In genomic region chr1:154407866-154408777, GRCh38 we compare ENCODE assay signal across 10 cellular contexts. TPM values are rescaled to one million over a fixed set of nuclear protein-coding genes. Genes with fewer than 3 reads are reported as not detected.
A peak's percentile ranks its signal among the peaks of the same experiment; 100 is the strongest.
DNase-seq lines count a peak whose midpoint lies in the region; ATAC-seq and TF ChIP-seq lines count a peak whose summit lies in the region.
"Had no signal": no experiment of that assay in that cellular context is flagged by ENCODE, and none has a peak within 500 bp of the region (broad histone marks: within the 10 kb centered on the region; RNA-seq: fewer than 3 reads in every experiment).

No MANE protein-coding gene starts in this region.

- H3K9me3 Mint-ChIP-seq in activated T-cell treated with anti-CD3 and anti-CD28 coated beads, Interleukin-2, amount 50 U/mL, for 72 hours: no peaks in the 10 kb centered on the region

- DNase-seq in activated T-cell treated with anti-CD3 and anti-CD28 coated beads, Interleukin-2, amount 50 U/mL, for 72 hours: no peak
- DNase-seq in activated T-cell treated with anti-CD3 and anti-CD28 coated beads, Interleukin-2, amount 50 U/mL, for 1 hour: no peak
- peak; percentile 31 for DNase-seq in adipocyte (ENCODE audit: low read depth)
- DNase-seq in lower lobe of right lung: peak; percentile 40
- DNase-seq in thyroid gland: no peak
- no peak for DNase-seq in SK-N-DZ (ENCODE audit: low spot score)
- DNase-seq in NCI-H1417 (lab: John Stamatoyannopoulos, UW): no peak
- DNase-seq in superior temporal gyrus (ENCODE audit: extremely low spot score): no peak
- DNase-seq: Caco-2, NCI-H2029 treated with DMSO at 0.1 percent for 48 hours had no signal

- H3K9me3 ChIP-seq in adipocyte (ENCODE audit: control insufficient read depth, low read length): no peaks in the 10 kb centered on the region
- H3K9me3 ChIP-seq in lower lobe of right lung: no peaks in the 10 kb centered on the region
- no peaks in the 10 kb centered on the region for H3K9me3 ChIP-seq in thyroid gland
- H3K9me3 ChIP-seq: Caco-2 had no signal

- WGBS in thyroid gland, 2 donors: 78 to 81% methylated on average over 8 of the region's 8 CpGs

- ATAC-seq in activated T-cell treated with anti-CD3 and anti-CD28 coated beads, Interleukin-2, amount 50 U/mL, for 72 hours (replicated peaks in 1 of 2): peak in 1 of 2 donors; percentile 1
- ATAC-seq in lower lobe of right lung: no peak

- no peaks in the 10 kb centered on the region for H3K36me3 ChIP-seq in adipocyte (ENCODE audit: control insufficient read depth, insufficient read depth, low read length, severe bottlenecking)
- peaks cover 4% of the 10 kb centered on the region for H3K36me3 ChIP-seq in lower lobe of right lung
- no peaks in the 10 kb centered on the region for H3K36me3 ChIP-seq in thyroid gland

- H3K4me3 ChIP-seq in adipocyte (ENCODE audit: low read length) (peak overlapping the region; percentile 88), lower lobe of right lung (peak overlapping the region; percentile 88), thyroid gland (replicated peaks in 1 of 3) (no peak overlapping the region)

- H3K27ac ChIP-seq in lower lobe of right lung: peak overlapping the region; percentile 97
- peak overlapping the region in 2 of 3 donors; percentile 54 to 97 for H3K27ac ChIP-seq in thyroid gland

- H3K36me3 Mint-ChIP-seq in activated T-cell treated with anti-CD3 and anti-CD28 coated beads, Interleukin-2, amount 50 U/mL, for 72 hours (ENCODE audit: insufficient read depth in 2 of 2): no peaks in the 10 kb centered on the region

- H3K9ac ChIP-seq in adipocyte (ENCODE audit: low read length): peak overlapping the region; percentile 92

- TF ChIP-seq POLR2A in thyroid gland (IDR thresholded peaks at IDR 0.05): no peak

- H3K27me3 Mint-ChIP-seq in activated T-cell treated with anti-CD3 and anti-CD28 coated beads, Interleukin-2, amount 50 U/mL, for 72 hours (ENCODE audit: low read depth): no peaks in the 10 kb centered on the region

- peak overlapping the region; percentile 84 for H3K27ac Mint-ChIP-seq in activated T-cell treated with anti-CD3 and anti-CD28 coated beads, Interleukin-2, amount 50 U/mL, for 72 hours

- H3K4me1 ChIP-seq in adipocyte (ENCODE audit: control insufficient read depth, insufficient read depth, low read length) (peaks cover 34% of the 10 kb centered on the region), lower lobe of right lung (peaks cover 62% of the 10 kb centered on the region), thyroid gland (peaks cover 25 to 31% of the 10 kb centered on the region in 2 donors)

- H3K27me3 ChIP-seq in adipocyte (replicated peaks; ENCODE audit: control insufficient read depth, insufficient read depth, low read length) (no peaks in the 10 kb centered on the region), lower lobe of right lung (ENCODE audit: low read depth) (no peaks in the 10 kb centered on the region), thyroid gland (no peaks in the 10 kb centered on the region)

- TF ChIP-seq CTCF in lower lobe of right lung (IDR thresholded peaks at IDR 0.05) (no peak), thyroid gland (IDR thresholded peaks at IDR 0.05) (no peak)

- H3K4me3 Mint-ChIP-seq in activated T-cell treated with anti-CD3 and anti-CD28 coated beads, Interleukin-2, amount 50 U/mL, for 72 hours: peak overlapping the region; percentile 78 to 93

- intact Hi-C loops in lower lobe of right lung (cut with DNase I): no loop called here
- intact Hi-C loops in thyroid gland (cut with DNase I): loop anchor here (10.0 kb wide), 2 partner anchors 53 to 137 kb away; no protein-coding TSS in a partner anchor

- H3K4me1 Mint-ChIP-seq in activated T-cell treated with anti-CD3 and anti-CD28 coated beads, Interleukin-2, amount 50 U/mL, for 72 hours (ENCODE audit: low read depth): peaks cover 77% of the 10 kb centered on the region

RNA-seq across cellular contexts. Expression of gene IL6R, which starts 3.0 kb away (rescaled TPM):
- 10 to 100 TPM in 1 of 2 donors, 1 to 10 TPM in 1; 5.7 to 12.6 TPM for total RNA-seq in activated T-cell treated with anti-CD3 and anti-CD28 coated beads, Interleukin-2, amount 50 U/mL, for 72 hours
- total RNA-seq in lower lobe of right lung (48.5 TPM), thyroid gland (10 to 100 TPM in 1 of 4 donors, 1 to 10 TPM in 3; 4.4 to 15.3 (median 7.4) TPM)
- not detected in 2 replicates for polyA plus RNA-seq in SK-N-DZ (2014; cell fraction: cytosol; rRNA removed)
- not detected in 2 replicates for polyA plus RNA-seq in SK-N-DZ (2014; cell fraction: nucleus; rRNA removed)

Comparison
In these comparisons a context has a peak if more than half of its experiments do, and no peak if none do; other contexts are left out.
1. DNase-seq: peak in adipocyte (single experiment) and lower lobe of right lung (single experiment); none in activated T-cell treated with anti-CD3 and anti-CD28 coated beads, Interleukin-2, amount 50 U/mL, for 72 hours (0 of 2), activated T-cell treated with anti-CD3 and anti-CD28 coated beads, Interleukin-2, amount 50 U/mL, for 1 hour (single experiment), thyroid gland (0 of 2), SK-N-DZ (single experiment), NCI-H1417 (0 of 3) and superior temporal gyrus (single experiment).
2. H3K4me3 ChIP-seq: peak in adipocyte (single experiment) and lower lobe of right lung (single experiment); none in thyroid gland (0 of 3).